In the genomic region with DNA sequence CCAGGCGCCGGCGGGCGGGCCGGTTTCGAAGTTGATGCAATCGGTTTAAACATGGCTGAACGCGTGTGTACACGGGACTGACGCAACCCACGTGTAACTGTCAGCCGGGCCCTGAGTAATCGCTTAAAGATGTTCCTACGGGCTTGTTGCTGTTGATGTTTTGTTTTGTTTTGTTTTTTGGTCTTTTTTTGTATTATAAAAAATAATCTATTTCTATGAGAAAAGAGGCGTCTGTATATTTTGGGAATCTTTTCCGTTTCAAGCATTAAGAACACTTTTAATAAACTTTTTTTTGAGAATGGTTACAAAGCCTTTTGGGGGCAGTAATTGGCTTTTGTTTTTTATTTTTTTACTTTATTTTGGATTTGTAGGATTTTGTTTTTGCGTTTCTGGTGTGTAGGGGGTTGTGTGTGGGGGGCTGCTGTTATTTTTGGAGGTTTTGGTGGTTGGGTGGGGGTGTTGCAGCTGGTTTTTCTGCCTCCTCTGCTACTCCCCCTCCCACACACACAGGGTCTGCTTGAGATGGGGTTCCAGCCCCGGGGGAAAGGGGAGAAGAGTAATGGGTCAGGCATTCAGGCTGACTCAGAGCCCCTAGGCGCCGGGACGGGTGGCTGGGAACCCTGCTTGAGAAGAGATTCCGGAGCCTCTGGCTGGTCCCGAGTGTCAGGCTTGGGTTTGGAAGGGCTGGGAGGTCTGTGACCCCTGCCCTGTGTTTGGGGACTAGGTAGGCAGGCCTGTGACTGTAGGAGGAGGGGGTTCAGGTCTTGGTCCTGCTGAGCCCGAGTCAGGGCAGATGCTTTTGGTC, we compare ENCODE assay signal across 8 cellular contexts. TPM values are rescaled to one million over a fixed set of nuclear protein-coding genes. Genes with fewer than 3 reads are reported as not detected.
DNase-seq lines count a peak whose midpoint lies in the region; ATAC-seq and TF ChIP-seq lines count a peak whose summit lies in the region.

No MANE protein-coding gene starts in this region.

- ATAC-seq in HG03045 (IDR thresholded peaks at IDR 0.05; ENCODE audit: unreplicated experiment) (peak; percentile 28), HG02970 (IDR thresholded peaks at IDR 0.05; ENCODE audit: low FRiP score, unreplicated experiment) (no peak)

- peak overlapping the region; percentile 89 for H3K4me3 ChIP-seq in lower leg skin (ENCODE audit: low read depth, poor library complexity, severe bottlenecking)

- DNase-seq in DMS153 treated with DMSO at 0.1 percent for 48 hours (lab: John Stamatoyannopoulos, UW; ENCODE audit: unreplicated experiment) (peak; percentile 37), NCI-H510A (lab: John Stamatoyannopoulos, UW) (peak; percentile 53), dermis blood vessel endothelial cell (peak; percentile 88), lower leg skin (ENCODE audit: low spot score in 2 of 2) (peak; percentile 85 to 95)
- peak; percentile 76 for DNase-seq in activated CD4-positive, alpha-beta T cell treated with anti-CD3 and anti-CD28 coated beads, Interleukin-2, amount 50 U/mL, for 1 hour
- DNase-seq in stimulated activated CD4-positive, alpha-beta T cell treated with anti-CD3 and anti-CD28 coated beads, TNF-alpha, amount 100 ng/mL, for 24 hours (ENCODE audit: low read depth in 3 of 3), result peak; percentile 74 to 82 (median 75)

- TF ChIP-seq CTCF in lower leg skin (IDR thresholded peaks at IDR 0.05), result no peak

- WGBS in lower leg skin, 2 donors, result 5 to 6% methylated on average over 25 of the region's 25 CpGs

- intact Hi-C loops in lower leg skin (cut with DNase I; ENCODE audit: low total_unique reads), result loop anchor here (10.0 kb wide), 1 partner anchor 152 kb away; no protein-coding TSS in a partner anchor

- TF ChIP-seq POLR2A in lower leg skin (IDR thresholded peaks at IDR 0.05), result no peak

RNA-seq across cellular contexts. Expression of gene CEBPB, which starts 1.9 kb away (rescaled TPM):
- total RNA-seq in dermis blood vessel endothelial cell (18.4 and 29.1 TPM in 2 replicates), lower leg skin (100 to 1,000 TPM; 154 to 221 (median 195) TPM)

RNA-seq across cellular contexts. Expression of gene PEDS1, which starts 39.0 kb away (rescaled TPM):
- total RNA-seq in dermis blood vessel endothelial cell, result 17.2 and 20.8 TPM in 2 replicates
- 10 to 100 TPM; 47.3 to 69.3 (median 59.6) TPM for total RNA-seq in lower leg skin

Comparison
In these comparisons a context has a peak if more than half of its experiments do, and no peak if none do; other contexts are left out.
1. DNase-seq: peak in every context shown above with its lines; median percentile 90 in lower leg skin; 88 in dermis blood vessel endothelial cell; 76 in activated CD4-positive, alpha-beta T cell treated with anti-CD3 and anti-CD28 coated beads, Interleukin-2, amount 50 U/mL, for 1 hour; 75 in stimulated activated CD4-positive, alpha-beta T cell treated with anti-CD3 and anti-CD28 coated beads, TNF-alpha, amount 100 ng/mL, for 24 hours; 53 in NCI-H510A; 37 in DMS153 treated with DMSO at 0.1 percent for 48 hours.